ENCODE assay signal across 8 cellular contexts in the genomic region with DNA sequence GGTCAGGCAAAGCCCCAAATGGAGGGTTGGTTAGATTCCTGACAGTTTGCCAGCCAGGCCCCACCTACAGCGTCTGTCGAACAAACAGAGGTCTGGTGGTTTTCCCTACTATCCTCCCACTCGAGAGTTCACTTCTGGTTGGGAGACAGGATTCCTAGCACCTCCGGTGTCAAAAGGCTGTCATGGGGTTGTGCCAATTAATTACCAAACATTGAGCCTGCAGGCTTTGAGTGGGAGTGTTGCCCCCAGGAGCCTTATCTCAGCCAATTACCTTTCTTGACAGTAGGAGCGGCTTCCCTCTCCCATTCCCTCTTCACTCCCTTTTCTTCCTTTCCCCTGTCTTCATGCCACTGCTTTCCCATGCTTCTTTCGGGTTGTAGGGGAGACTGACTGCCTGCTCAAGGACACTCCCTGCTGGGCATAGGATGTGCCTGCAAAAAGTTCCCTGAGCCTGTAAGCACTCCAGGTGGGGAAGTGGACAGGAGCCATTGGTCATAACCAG. TPM values are rescaled to one million over a fixed set of nuclear protein-coding genes. Genes with fewer than 3 reads are reported as not detected.
A peak's percentile ranks its signal among the peaks of the same experiment; 100 is the strongest.
DNase-seq lines count a peak whose midpoint lies in the region; TF ChIP-seq lines count a peak whose summit lies in the region.

No MANE protein-coding gene starts in this region.

- no peaks in the 10 kb centered on the region for H3K9me3 ChIP-seq in tibial nerve

- peak; percentile 67 for TF ChIP-seq CTCF in retinal pigment epithelial cell (conservative IDR thresholded peaks at IDR 0.05; ENCODE audit: low read depth, low read length)
- TF ChIP-seq CTCF in tibial nerve (IDR thresholded peaks at IDR 0.05), result peak in 1 of 5 experiments; percentile 10

- TF ChIP-seq EP300 in tibial nerve (IDR thresholded peaks at IDR 0.05), result no peak

- H3K27ac ChIP-seq in tibial nerve, result no peak overlapping the region

- no peak for TF ChIP-seq POLR2A in tibial nerve (IDR thresholded peaks at IDR 0.05)

- H3K4me1 ChIP-seq in tibial nerve, result peaks cover 0 to 41% (median 5%) of the 10 kb centered on the region in 4 donors

- H3K27me3 ChIP-seq in tibial nerve, result no peaks in the 10 kb centered on the region

- DNase-seq in NCI-H2196 (lab: John Stamatoyannopoulos, UW; ENCODE audit: unreplicated experiment) (peak; percentile 22), NCI-H2196 treated with DMSO at 0.1 percent for 48 hours (lab: John Stamatoyannopoulos, UW; ENCODE audit: unreplicated experiment) (no peak), NCI-H69 (lab: John Stamatoyannopoulos, UW) (peak; percentile 39), fibroblast of peridontal ligament (ENCODE audit: extremely low read depth) (peak; percentile 12), retinal pigment epithelial cell (ENCODE audit: low read depth) (no peak), tibial nerve (ENCODE audit: low spot score in 2 of 2) (no peak), T-helper 9 cell (no peak)
- DNase-seq in stimulated activated CD8-positive, alpha-beta memory T cell treated with anti-CD3 and anti-CD28 coated beads, Interleukin-4, amount 100 ng/mL, for 48 hours, result no peak

- no peak overlapping the region for H3K4me3 ChIP-seq in retinal pigment epithelial cell (ENCODE audit: low read length)
- H3K4me3 ChIP-seq in tibial nerve, result no peak overlapping the region

- H3K36me3 ChIP-seq in tibial nerve, result peaks cover 0 to 74% (median 10%) of the 10 kb centered on the region in 3 donors

- WGBS in tibial nerve, 2 donors, result 40 to 42% methylated on average over 6 of the region's 6 CpGs

RNA-seq across cellular contexts. Expression of gene TTC36, which starts 4.7 kb away (rescaled TPM):
- 1 to 10 TPM; 2.7 to 9.0 (median 5.1) TPM for total RNA-seq in tibial nerve

RNA-seq across cellular contexts. Expression of gene TMEM25, which starts 8.4 kb away (rescaled TPM):
- total RNA-seq in tibial nerve, result 10 to 100 TPM; 12.6 to 25.6 (median 20.7) TPM

RNA-seq across cellular contexts. Expression of gene IFT46, which starts 43.1 kb away (rescaled TPM):
- total RNA-seq in tibial nerve, result 10 to 100 TPM; 30.3 to 44.4 (median 35.4) TPM

RNA-seq across cellular contexts. Expression of gene ARCN1, which starts 49.6 kb away (rescaled TPM):
- 10 to 100 TPM; 74.3 to 94.8 (median 88.5) TPM for total RNA-seq in tibial nerve

Comparison
In these comparisons a context has a peak if more than half of its experiments do, and no peak if none do; other contexts are left out.
1. DNase-seq: peak in NCI-H2196 (single experiment), NCI-H69 (single experiment) and fibroblast of peridontal ligament (single experiment); none in NCI-H2196 treated with DMSO at 0.1 percent for 48 hours (single experiment), retinal pigment epithelial cell (single experiment), stimulated activated CD8-positive, alpha-beta memory T cell treated with anti-CD3 and anti-CD28 coated beads, Interleukin-4, amount 100 ng/mL, for 48 hours (single experiment), tibial nerve (0 of 2) and T-helper 9 cell (single experiment).